Comparison of ENCODE assay signal across 1 cellular context in genomic region chr19:957578-957977, GRCh38.
TF ChIP-seq lines count a peak whose summit lies in the region.

No MANE protein-coding gene starts in this region.

TF ChIP-seq in WTC11, 78 proteins besides CTCF, POLR2A, EP300 and RAD21:
- peak; percentile 87 for TF ChIP-seq ZNF121 (CRISPR knock-in tag; IDR thresholded peaks at IDR 0.05)
